Comparison of ENCODE assay signal across 22 cellular contexts in the genomic region with DNA sequence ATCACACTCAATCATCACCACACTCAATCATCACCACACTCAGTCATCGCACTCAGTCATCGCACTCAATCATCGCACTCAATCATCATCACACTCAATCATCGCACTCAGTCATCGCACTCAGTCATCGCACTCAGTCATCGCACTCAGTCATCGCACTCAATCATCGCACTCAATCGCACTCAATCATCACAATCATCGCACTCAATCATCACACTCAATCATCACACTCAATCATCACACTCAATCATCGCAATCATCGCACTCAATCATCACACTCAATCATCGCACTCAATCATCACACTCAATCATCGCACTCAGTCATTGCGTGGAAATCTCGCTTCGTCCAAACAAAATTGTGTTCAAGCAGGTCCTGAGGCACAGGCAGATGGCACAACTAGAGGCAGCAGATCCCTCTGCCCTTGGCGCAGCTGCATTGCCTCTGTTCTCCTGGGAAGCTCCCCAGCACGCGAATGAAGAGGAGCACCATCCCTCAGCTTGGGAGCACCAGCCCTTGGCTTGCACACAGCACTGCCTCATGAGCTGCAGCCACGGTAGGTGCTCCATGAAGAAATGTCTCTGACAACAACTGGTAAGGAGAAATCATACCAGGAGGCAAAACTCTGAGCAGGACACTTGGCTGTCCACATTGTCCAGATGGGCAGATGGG.
"Had no signal": no experiment of that assay in that cellular context is flagged by ENCODE, and none has a peak within 500 bp of the region (broad histone marks: within the 10 kb centered on the region; RNA-seq: fewer than 3 reads in every experiment).

No MANE protein-coding gene starts in this region.

- H3K36me3 ChIP-seq: ascending aorta, SJCRH30 had no signal

- H3K9me3 ChIP-seq: body of pancreas, SK-N-SH had no signal

- ATAC-seq: activated naive CD8-positive, alpha-beta T cell treated with anti-CD3 and anti-CD28 coated beads, Interleukin-2, amount 50 U/mL, for 24 hours; activated T-cell treated with anti-CD3 and anti-CD28 coated beads, Interleukin-2, amount 50 U/mL, for 4 hours; body of pancreas had no signal

- H3K27me3 ChIP-seq: ascending aorta, body of pancreas, SJCRH30 had no signal

- H3K4me2 ChIP-seq: SK-N-SH had no signal

- H3K9ac ChIP-seq: SK-N-SH had no signal

- H3K4me3 ChIP-seq: ascending aorta, body of pancreas, SJCRH30 had no signal

- H3K27ac ChIP-seq: ascending aorta, body of pancreas, SJCRH30, VCaP had no signal

- H3K4me1 ChIP-seq: ascending aorta, body of pancreas, SJCRH30 had no signal

- DNase-seq: activated CD4-positive, alpha-beta T cell treated with anti-CD3 and anti-CD28 coated beads, Interleukin-2, amount 10 ng/mL, durations not matched to agents 7 days and 5 days; activated CD4-positive, CD25-positive, alpha-beta regulatory T cell; activated CD8-positive, alpha-beta memory T cell treated with anti-CD3 and anti-CD28 coated beads for 24 hours; activated effector memory CD4-positive, alpha-beta T cell treated with anti-CD3 and anti-CD28 coated beads, Interleukin-2, amount 50 U/mL, for 16 hours; activated naive CD4-positive, alpha-beta T cell treated with Interleukin-2 at 50 U/mL for 16 hours; activated naive CD8-positive, alpha-beta T cell treated with anti-CD3 and anti-CD28 coated beads, Interleukin-2, amount 50 U/mL, for 24 hours; activated T-cell treated with anti-CD3 and anti-CD28 coated beads, Interleukin-2, amount 50 U/mL, for 4 hours; amniotic stem cell; body of pancreas; NCI-H1092; NCI-H1417; NCI-H1930; NCI-H2171; NCI-H2227 treated with DMSO at 0.1 percent for 48 hours; NCI-H526; NCI-H774; Right ventricle myocardium superior; SJCRH30; SK-N-SH; T-helper 1 cell had no signal
